Comparison of ENCODE assay signal across 13 cellular contexts in genomic region chr5:165622864-165623536, GRCh38.
DNase-seq lines count a peak whose midpoint lies in the region; ATAC-seq and TF ChIP-seq lines count a peak whose summit lies in the region.
"Had no signal": no experiment of that assay in that cellular context is flagged by ENCODE, and none has a peak within 500 bp of the region (broad histone marks: within the 10 kb centered on the region; RNA-seq: fewer than 3 reads in every experiment).

No MANE protein-coding gene starts in this region.

- H3K27me3 ChIP-seq in ACC112 (ENCODE audit: insufficient read depth, low read length) (no peaks in the 10 kb centered on the region), fibroblast of lung (ENCODE audit: control insufficient read depth, insufficient read depth, low read length) (no peaks in the 10 kb centered on the region), mesendoderm (ENCODE audit: insufficient read depth, low read length, poor library complexity) (no peaks in the 10 kb centered on the region)
- H3K27me3 ChIP-seq: MG63 had no signal

- no peak overlapping the region for H2AK5ac ChIP-seq in mesendoderm (ENCODE audit: low read length)

- peak; percentile 59 for ATAC-seq in HG02588 (IDR thresholded peaks at IDR 0.05; ENCODE audit: unreplicated experiment)
- no peak for ATAC-seq in activated CD8-positive, alpha-beta T cell treated with anti-CD3 and anti-CD28 coated beads for 36 hours
- no peak for ATAC-seq in HG03442 (IDR thresholded peaks at IDR 0.05; ENCODE audit: unreplicated experiment)
- ATAC-seq: activated naive CD8-positive, alpha-beta T cell treated with anti-CD3 and anti-CD28 coated beads, Interleukin-2, amount 50 U/mL, for 24 hours; HCT116 had no signal

- no peak overlapping the region for H3K18ac ChIP-seq in mesendoderm (ENCODE audit: low read length)

- POLR2A ChIA-PET in activated CD8-positive, alpha-beta T cell treated with anti-CD3 and anti-CD28 coated beads for 36 hours (lab: Charles Lee): no interaction called here

- intact Hi-C loops in activated CD8-positive, alpha-beta T cell treated with anti-CD3 and anti-CD28 coated beads for 36 hours (cut with micrococcal nuclease): no loop called here

- WGBS in mesendoderm (ENCODE audit: extremely low coverage, insufficient coverage, low lambda C conversion rate): no CpG with 5 or more reads among the region's 7 CpGs

- no peaks in the 10 kb centered on the region for H3K9me3 ChIP-seq in fibroblast of lung (ENCODE audit: control insufficient read depth, insufficient read depth, low read depth, low read length)

- H3K9me3 Mint-ChIP-seq in activated CD8-positive, alpha-beta T cell treated with anti-CD3 and anti-CD28 coated beads for 36 hours: peaks cover 11% of the 10 kb centered on the region

- H3K27ac ChIP-seq in ACC112 (ENCODE audit: low read depth, low read length): no peak overlapping the region
- H3K27ac ChIP-seq in fibroblast of lung (ENCODE audit: insufficient read depth, low read length): no peak overlapping the region
- no peak overlapping the region for H3K27ac ChIP-seq in mesendoderm (ENCODE audit: low read depth, low read length)

- DNase-seq in OCI-M1 (lab: John Stamatoyannopoulos, UW) (peak; percentile 80), fibroblast of lung (ENCODE audit: low read depth in 2 of 2) (peak; percentile 7 to 36), mesendoderm (no peak), cerebellar cortex (ENCODE audit: low spot score) (no peak)
- no peak for DNase-seq in activated CD8-positive, alpha-beta T cell treated with anti-CD3 and anti-CD28 coated beads for 36 hours
- DNase-seq: activated naive CD8-positive, alpha-beta T cell treated with anti-CD3 and anti-CD28 coated beads, Interleukin-2, amount 50 U/mL, for 24 hours; activated T-cell treated with anti-CD3 and anti-CD28 coated beads for 4 hours; cerebellar nuclear complex; MG63 had no signal

- H3K23ac ChIP-seq in mesendoderm (ENCODE audit: low read length): no peak overlapping the region

- H3K4me2 ChIP-seq in fibroblast of lung (ENCODE audit: extremely low read depth, insufficient read depth, low read length) (peak overlapping the region; percentile 40), mesendoderm (ENCODE audit: low read length) (no peak overlapping the region)

- H3K27me3 Mint-ChIP-seq in activated CD8-positive, alpha-beta T cell treated with anti-CD3 and anti-CD28 coated beads for 36 hours: no peaks in the 10 kb centered on the region
- H3K27me3 Mint-ChIP-seq: activated naive CD8-positive, alpha-beta T cell treated with anti-CD3 and anti-CD28 coated beads, Interleukin-2, amount 50 U/mL, for 24 hours had no signal

- H4K20me1 ChIP-seq in fibroblast of lung (ENCODE audit: control insufficient read depth, extremely low read depth, insufficient read depth, low read length): no peaks in the 10 kb centered on the region

- H2AFZ ChIP-seq in ACC112 (ENCODE audit: low read length, unreplicated experiment): peak overlapping the region; percentile 100
- H2AFZ ChIP-seq in fibroblast of lung (ENCODE audit: low read length): no peak overlapping the region

- H3K9ac ChIP-seq in fibroblast of lung (ENCODE audit: insufficient read depth, low read length): no peak overlapping the region
- H3K9ac ChIP-seq in mesendoderm (ENCODE audit: low read length): no peak overlapping the region

- H2BK120ac ChIP-seq in mesendoderm (ENCODE audit: low read depth, low read length): no peak overlapping the region

- H3K79me1 ChIP-seq in mesendoderm (ENCODE audit: low read length): no peaks in the 10 kb centered on the region

- H3K4me1 ChIP-seq in ACC112 (ENCODE audit: control insufficient read depth, insufficient read depth, low read length, unreplicated experiment) (peaks cover under 1% of the 10 kb centered on the region), fibroblast of lung (ENCODE audit: control insufficient read depth, extremely low read depth, insufficient read depth, low read length) (no peaks in the 10 kb centered on the region), mesendoderm (ENCODE audit: control insufficient read depth, low read depth, low read length) (no peaks in the 10 kb centered on the region)

- H3K27ac Mint-ChIP-seq in activated CD8-positive, alpha-beta T cell treated with anti-CD3 and anti-CD28 coated beads for 36 hours: no peak overlapping the region
- H3K27ac Mint-ChIP-seq: activated naive CD8-positive, alpha-beta T cell treated with anti-CD3 and anti-CD28 coated beads, Interleukin-2, amount 50 U/mL, for 24 hours had no signal

- no peak overlapping the region for H4K5ac ChIP-seq in mesendoderm (ENCODE audit: low read length)

- H3K4me1 Mint-ChIP-seq in activated CD8-positive, alpha-beta T cell treated with anti-CD3 and anti-CD28 coated beads for 36 hours (ENCODE audit: low read depth): no peaks in the 10 kb centered on the region
- H3K4me1 Mint-ChIP-seq: activated naive CD8-positive, alpha-beta T cell treated with anti-CD3 and anti-CD28 coated beads, Interleukin-2, amount 50 U/mL, for 24 hours had no signal

- no peaks in the 10 kb centered on the region for H3K36me3 Mint-ChIP-seq in activated CD8-positive, alpha-beta T cell treated with anti-CD3 and anti-CD28 coated beads for 36 hours (ENCODE audit: low read depth)

- no peak overlapping the region for H3K4ac ChIP-seq in mesendoderm (ENCODE audit: low read depth, low read length)

- no peak overlapping the region for H2BK5ac ChIP-seq in mesendoderm (ENCODE audit: low read length)

- H3K36me3 ChIP-seq in ACC112 (ENCODE audit: insufficient read depth, low read length): no peaks in the 10 kb centered on the region
- H3K36me3 ChIP-seq in fibroblast of lung (ENCODE audit: control insufficient read depth, insufficient read depth, low read length): no peaks in the 10 kb centered on the region
- no peaks in the 10 kb centered on the region for H3K36me3 ChIP-seq in mesendoderm (ENCODE audit: control insufficient read depth, insufficient read depth, low read length)
- H3K36me3 ChIP-seq: MG63 had no signal

- CTCF ChIA-PET in activated CD8-positive, alpha-beta T cell treated with anti-CD3 and anti-CD28 coated beads for 36 hours (lab: Charles Lee): no interaction called here

- no peak overlapping the region for H2BK15ac ChIP-seq in mesendoderm (replicated peaks; ENCODE audit: low read depth)

- no peak for TF ChIP-seq CTCF in fibroblast of lung (conservative IDR thresholded peaks at IDR 0.05 in 1 of 2, IDR thresholded peaks at IDR 0.05 in 1 of 2; ENCODE audit: low read depth in 1 of 2, low read length in 2 of 2)
- no peak for TF ChIP-seq CTCF in activated CD8-positive, alpha-beta T cell treated with anti-CD3 and anti-CD28 coated beads for 36 hours (IDR thresholded peaks at IDR 0.05)

- H4K8ac ChIP-seq in mesendoderm (ENCODE audit: low read depth, low read length): no peak overlapping the region

- H3K4me3 ChIP-seq in ACC112 (ENCODE audit: low read depth, low read length): peak overlapping the region; percentile 75
- H3K4me3 ChIP-seq in fibroblast of lung (replicated peaks in 1 of 4; ENCODE audit: control extremely low read depth in 1 of 4, insufficient read depth in 1 of 4, low read depth in 3 of 4, low read length in 4 of 4): peak overlapping the region in 2 of 4 experiments; percentile 20 to 35
- H3K4me3 ChIP-seq in mesendoderm (ENCODE audit: low read length): no peak overlapping the region
- H3K4me3 ChIP-seq: MG63 had no signal

- no peak overlapping the region for H3K4me3 Mint-ChIP-seq in activated CD8-positive, alpha-beta T cell treated with anti-CD3 and anti-CD28 coated beads for 36 hours
- H3K4me3 Mint-ChIP-seq: activated naive CD8-positive, alpha-beta T cell treated with anti-CD3 and anti-CD28 coated beads, Interleukin-2, amount 50 U/mL, for 24 hours had no signal

- H3K79me2 ChIP-seq in ACC112 (ENCODE audit: control insufficient read depth, insufficient read depth, low read length, unreplicated experiment): no peaks in the 10 kb centered on the region
- no peaks in the 10 kb centered on the region for H3K79me2 ChIP-seq in fibroblast of lung (ENCODE audit: control insufficient read depth, insufficient read depth, low read length)
- no peaks in the 10 kb centered on the region for H3K79me2 ChIP-seq in mesendoderm (ENCODE audit: control insufficient read depth, insufficient read depth, low read length)

- H3K56ac ChIP-seq in mesendoderm (ENCODE audit: low read length): no peak overlapping the region

Comparison
In these comparisons a context has a peak if more than half of its experiments do, and no peak if none do; other contexts are left out.
1. DNase-seq: peak in OCI-M1 (single experiment) and fibroblast of lung (2 of 2); none in mesendoderm (single experiment), activated CD8-positive, alpha-beta T cell treated with anti-CD3 and anti-CD28 coated beads for 36 hours (single experiment) and cerebellar cortex (single experiment).